In the genomic region with DNA sequence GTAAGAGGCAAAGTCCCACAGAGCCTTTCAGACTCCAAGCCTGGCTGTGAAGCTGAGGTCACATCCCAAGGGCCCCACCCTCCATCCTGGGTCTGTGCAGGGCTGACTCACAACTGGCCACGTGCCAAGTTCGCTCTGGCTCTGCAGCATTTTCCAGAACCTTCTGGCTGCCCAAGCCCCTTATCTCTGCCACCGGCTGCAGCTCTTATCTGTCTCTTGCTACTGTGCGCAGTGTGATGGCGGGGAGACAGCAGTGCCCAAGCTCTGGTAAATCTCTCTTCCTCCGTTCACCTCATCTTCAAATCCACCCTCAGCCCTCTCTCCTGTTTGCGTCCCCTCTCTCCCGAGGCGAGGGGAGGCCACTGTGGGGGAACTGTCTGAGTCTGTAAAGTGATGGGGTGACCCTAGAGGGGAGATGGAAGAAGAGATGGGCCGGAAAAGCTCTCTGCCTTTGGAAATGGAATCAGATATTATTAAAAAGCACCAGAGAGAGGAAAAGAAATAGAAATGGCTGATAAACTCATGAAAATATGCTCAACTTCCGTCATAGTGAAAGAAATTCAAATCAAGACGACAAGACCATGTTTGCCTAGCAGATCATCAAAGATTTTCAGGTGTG, we compare ENCODE assay signal across 9 cellular contexts.
DNase-seq lines count a peak whose midpoint lies in the region; ATAC-seq and TF ChIP-seq lines count a peak whose summit lies in the region.
"Had no signal": no experiment of that assay in that cellular context is flagged by ENCODE, and none has a peak within 500 bp of the region (broad histone marks: within the 10 kb centered on the region; RNA-seq: fewer than 3 reads in every experiment).

No MANE protein-coding gene starts in this region.

- H3K36me3 ChIP-seq in body of pancreas (replicated peaks in 1 of 2; ENCODE audit: insufficient read depth in 1 of 2, low read depth in 2 of 2) (no peaks in the 10 kb centered on the region), gastroesophageal sphincter (no peaks in the 10 kb centered on the region)

- no peak for TF ChIP-seq POLR2A in body of pancreas (IDR thresholded peaks at IDR 0.05)
- TF ChIP-seq POLR2A in gastroesophageal sphincter (IDR thresholded peaks at IDR 0.05): no peak

- peak; percentile 79 for DNase-seq in COLO668 (lab: John Stamatoyannopoulos, UW; ENCODE audit: unreplicated experiment)
- DNase-seq in LoVo (ENCODE audit: low spot score): peak; percentile 69
- DNase-seq in body of pancreas: peak; percentile 66 to 80 (median 69)
- DNase-seq in midbrain (lab: John Stamatoyannopoulos, UW): peak; percentile 2
- no peak for DNase-seq in dorsolateral prefrontal cortex
- no peak for DNase-seq in cortex of kidney (lab: John Stamatoyannopoulos, UW)
- DNase-seq: naive B cell had no signal

- TF ChIP-seq CTCF in body of pancreas (IDR thresholded peaks at IDR 0.05): no peak
- TF ChIP-seq CTCF in gastroesophageal sphincter (IDR thresholded peaks at IDR 0.05): no peak
- TF ChIP-seq CTCF in dorsolateral prefrontal cortex (IDR thresholded peaks at IDR 0.05 in 54 of 56, conservative IDR thresholded peaks at IDR 0.05 in 2 of 56; ENCODE audit: low read depth in 1 of 56, partially characterized antibody in 56 of 56): no peak

- TF ChIP-seq EP300 in gastroesophageal sphincter (IDR thresholded peaks at IDR 0.05): no peak

- 22% methylated on average over 12 of the region's 12 CpGs for WGBS in body of pancreas, 2 donors
- 42 to 49% methylated on average over 4 to 8 of the region's 12 CpGs for WGBS in gastroesophageal sphincter (ENCODE audit: low coverage in 1 of 2), 2 donors

- intact Hi-C loops in body of pancreas (cut with DNase I): no loop called here
- intact Hi-C loops in dorsolateral prefrontal cortex (cut with DNase I): no loop called here

- H3K4me3 ChIP-seq in body of pancreas (no peak overlapping the region), gastroesophageal sphincter (no peak overlapping the region), dorsolateral prefrontal cortex (no peak overlapping the region)

- H3K27ac ChIP-seq in body of pancreas (no peak overlapping the region), gastroesophageal sphincter (no peak overlapping the region), dorsolateral prefrontal cortex (no peak overlapping the region)

- H3K27me3 ChIP-seq in body of pancreas (peaks cover 0 to 8% of the 10 kb centered on the region in 2 donors), gastroesophageal sphincter (peaks cover 59% of the 10 kb centered on the region), dorsolateral prefrontal cortex (peaks cover 0 to 16% (median 0%) of the 10 kb centered on the region in 45 donors)

- H3K4me1 ChIP-seq in body of pancreas: peaks cover 7% of the 10 kb centered on the region
- peaks cover 0 to 8% (median 0%) of the 10 kb centered on the region in 3 donors for H3K4me1 ChIP-seq in gastroesophageal sphincter

- peak; percentile 69 for ATAC-seq in body of pancreas
- no peak for ATAC-seq in gastroesophageal sphincter
- no peak for ATAC-seq in GM18520 (IDR thresholded peaks at IDR 0.05; ENCODE audit: unreplicated experiment)

- H3K9me3 ChIP-seq in body of pancreas (no peaks in the 10 kb centered on the region), gastroesophageal sphincter (no peaks in the 10 kb centered on the region)

Comparison
In these comparisons a context has a peak if more than half of its experiments do, and no peak if none do; other contexts are left out.
1. DNase-seq: peak in COLO668 (single experiment), LoVo (single experiment), body of pancreas (4 of 4) and midbrain (single experiment); none in dorsolateral prefrontal cortex (0 of 10) and cortex of kidney (single experiment).